ENCODE assay signal across 31 cellular contexts in the genomic region with DNA sequence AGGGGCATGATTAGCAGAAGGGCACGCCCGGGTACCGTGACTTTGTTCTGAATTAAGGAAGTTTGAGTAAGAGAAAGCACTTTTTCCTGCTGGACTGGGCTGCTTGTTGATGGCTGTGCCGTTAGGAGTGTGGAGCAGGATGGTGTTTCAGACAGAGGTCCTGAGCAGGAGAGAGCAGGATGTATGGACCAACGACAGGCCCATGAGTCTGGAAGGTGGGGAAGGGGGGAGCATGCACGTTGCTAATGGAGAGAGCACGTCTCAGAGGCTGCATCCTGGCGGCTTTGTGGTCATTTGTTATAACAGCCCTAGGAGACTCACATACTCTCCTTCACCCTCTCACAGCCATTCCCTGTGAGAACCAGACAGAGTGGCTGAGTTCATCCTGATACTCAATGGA. TPM values are rescaled to one million over a fixed set of nuclear protein-coding genes. Genes with fewer than 3 reads are reported as not detected.
"Had no signal": no experiment of that assay in that cellular context is flagged by ENCODE, and none has a peak within 500 bp of the region (broad histone marks: within the 10 kb centered on the region; RNA-seq: fewer than 3 reads in every experiment).

No MANE protein-coding gene starts in this region.

- ATAC-seq: left colon; naive thymus-derived CD8-positive, alpha-beta T cell; right cardiac atrium; stimulated activated naive B cell treated with anti-CD40 and anti-IgM and Interleukin-4, amounts not matched to agents 10 μg/mL and 1 μg/mL and 100 μg/mL, for 72 hours had no signal

- H3K27me3 ChIP-seq: hepatocyte, tibial nerve, uterus had no signal

- H3K4me3 ChIP-seq: hepatocyte, suprapubic skin, tibial nerve, uterus had no signal

- H3K36me3 Mint-ChIP-seq: stimulated activated naive B cell treated with anti-CD40 and anti-IgM and Interleukin-4, amounts not matched to agents 10 μg/mL and 1 μg/mL and 100 μg/mL, for 72 hours had no signal

- H3K4me1 ChIP-seq: parathyroid adenoma, suprapubic skin, tibial nerve, uterus had no signal

- H3K27ac Mint-ChIP-seq: activated CD4-positive, alpha-beta memory T cell treated with anti-CD3 and anti-CD28 coated beads, Interleukin-2, amount 10 ng/mL, durations not matched to agents 7 days and 5 days; activated CD4-positive, alpha-beta T cell treated with anti-CD3 and anti-CD28 coated beads, Interleukin-2, amount 10 ng/mL, durations not matched to agents 24 days and 14 days; dendritic cell treated with granulocyte-macrophage colony-stimulating factor and Interleukin-4, amounts not matched to agents 40 ng/mL and 50 ng/mL, for 4 days; naive thymus-derived CD8-positive, alpha-beta T cell; stimulated activated naive B cell treated with anti-CD40 and anti-IgM and Interleukin-4, amounts not matched to agents 10 μg/mL and 1 μg/mL and 100 μg/mL, for 72 hours; T-helper 1 cell treated with Interleukin-12 subunit alpha and Interleukin-12 subunit beta and Interleukin-4 antibody, amounts not matched to agents 30 μg/mL and 1 μg/mL, for 36 hours had no signal

- H3K36me3 ChIP-seq: suprapubic skin, tibial nerve, uterus had no signal

- DNase-seq: activated CD4-positive, alpha-beta memory T cell treated with anti-CD3 and anti-CD28 coated beads, Interleukin-2, amount 10 ng/mL, durations not matched to agents 7 days and 5 days; activated CD4-positive, alpha-beta T cell treated with anti-CD3 and anti-CD28 coated beads, Interleukin-2, amount 10 ng/mL, durations not matched to agents 24 days and 14 days; activated CD4-positive, CD25-positive, alpha-beta regulatory T cell treated with anti-CD3 and anti-CD28 coated beads, Interleukin-2, amount 50 U/mL, for 72 hours; activated gamma-delta T cell; activated naive CD4-positive, alpha-beta T cell treated with anti-CD3 and anti-CD28 coated beads, Interleukin-2, amount 50 U/mL, for 16 hours; amniotic stem cell; effector CD8-positive, alpha-beta T cell; glutamatergic neuron; kidney; left colon; mesenchymal stem cell; naive thymus-derived CD8-positive, alpha-beta T cell; nucleus accumbens; right cardiac atrium; SK-N-SH; stimulated activated CD4-positive, alpha-beta T cell treated with anti-CD3 and anti-CD28 coated beads, Interleukin-15, amount 100 ng/mL, for 24 hours; stimulated activated CD4-positive, alpha-beta T cell treated with anti-CD3 and anti-CD28 coated beads, Interleukin-2, amount 100 ng/mL, for 24 hours; stimulated activated naive B cell treated with anti-CD40 and anti-IgM and Interleukin-4, amounts not matched to agents 10 μg/mL and 1 μg/mL and 100 μg/mL, for 72 hours; SW 1271; T1000; uterus had no signal

- H3K4me3 Mint-ChIP-seq: activated CD4-positive, alpha-beta memory T cell treated with anti-CD3 and anti-CD28 coated beads, Interleukin-2, amount 10 ng/mL, durations not matched to agents 7 days and 5 days; activated CD4-positive, alpha-beta T cell treated with anti-CD3 and anti-CD28 coated beads, Interleukin-2, amount 10 ng/mL, durations not matched to agents 24 days and 14 days; dendritic cell treated with granulocyte-macrophage colony-stimulating factor and Interleukin-4, amounts not matched to agents 40 ng/mL and 50 ng/mL, for 4 days; naive thymus-derived CD8-positive, alpha-beta T cell; neural crest cell; stimulated activated naive B cell treated with anti-CD40 and anti-IgM and Interleukin-4, amounts not matched to agents 10 μg/mL and 1 μg/mL and 100 μg/mL, for 72 hours; T-helper 1 cell treated with Interleukin-12 subunit alpha and Interleukin-12 subunit beta and Interleukin-4 antibody, amounts not matched to agents 30 μg/mL and 1 μg/mL, for 36 hours had no signal

- H3K4me1 Mint-ChIP-seq: activated CD4-positive, alpha-beta memory T cell treated with anti-CD3 and anti-CD28 coated beads, Interleukin-2, amount 10 ng/mL, durations not matched to agents 7 days and 5 days; activated CD4-positive, alpha-beta T cell treated with anti-CD3 and anti-CD28 coated beads, Interleukin-2, amount 10 ng/mL, durations not matched to agents 24 days and 14 days; naive thymus-derived CD8-positive, alpha-beta T cell; neural crest cell; stimulated activated naive B cell treated with anti-CD40 and anti-IgM and Interleukin-4, amounts not matched to agents 10 μg/mL and 1 μg/mL and 100 μg/mL, for 72 hours had no signal

- H3K27me3 Mint-ChIP-seq: activated CD4-positive, alpha-beta memory T cell treated with anti-CD3 and anti-CD28 coated beads, Interleukin-2, amount 10 ng/mL, durations not matched to agents 7 days and 5 days; activated CD4-positive, alpha-beta T cell treated with anti-CD3 and anti-CD28 coated beads, Interleukin-2, amount 10 ng/mL, durations not matched to agents 24 days and 14 days had no signal

- H3K27ac ChIP-seq: epithelial cell of prostate, hepatocyte, parathyroid adenoma, suprapubic skin, tibial nerve, uterus had no signal

- H3K9ac ChIP-seq: parathyroid adenoma, SK-N-SH had no signal

- H3K4me2 ChIP-seq: hepatocyte, SK-N-SH had no signal

RNA-seq across cellular contexts. Expression of a gene that starts 56.8 kb away (rescaled TPM):
- total RNA-seq: activated CD4-positive, alpha-beta memory T cell treated with anti-CD3 and anti-CD28 coated beads, Interleukin-2, amount 10 ng/mL, durations not matched to agents 7 days and 5 days; activated CD4-positive, alpha-beta T cell treated with anti-CD3 and anti-CD28 coated beads, Interleukin-2, amount 10 ng/mL, durations not matched to agents 24 days and 14 days; chondrocyte; naive thymus-derived CD8-positive, alpha-beta T cell; pulmonary artery endothelial cell had no signal
